1 cellular context compared by ENCODE assay signal in the genomic region with DNA sequence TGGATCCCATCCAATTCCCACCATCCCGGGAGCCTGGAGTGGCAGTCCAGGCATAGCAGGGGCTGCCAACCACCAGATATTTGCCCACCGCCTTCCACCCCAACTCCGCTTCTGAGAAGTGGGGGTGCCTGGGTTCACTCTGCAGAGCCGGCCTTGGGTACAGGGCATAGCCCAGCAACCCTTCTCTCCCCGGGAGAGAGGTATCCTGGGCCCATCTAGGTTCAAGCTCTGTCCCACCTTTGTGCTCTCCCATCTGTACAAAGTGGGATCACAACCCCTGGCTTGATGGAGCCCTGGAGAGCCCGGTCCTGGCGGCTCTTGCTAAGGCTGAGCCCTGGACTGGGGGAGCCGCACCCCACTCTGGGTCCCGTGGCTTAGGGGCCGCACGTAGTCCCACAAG.
TF ChIP-seq lines count a peak whose summit lies in the region.

No MANE protein-coding gene starts in this region.

TF ChIP-seq in SK-N-SH treated with all-trans-retinoic acid at 6 μM for 48 hours, 23 proteins besides CTCF, POLR2A, EP300 and RAD21 (continued from another document):
- TF ChIP-seq, protein P1, sequence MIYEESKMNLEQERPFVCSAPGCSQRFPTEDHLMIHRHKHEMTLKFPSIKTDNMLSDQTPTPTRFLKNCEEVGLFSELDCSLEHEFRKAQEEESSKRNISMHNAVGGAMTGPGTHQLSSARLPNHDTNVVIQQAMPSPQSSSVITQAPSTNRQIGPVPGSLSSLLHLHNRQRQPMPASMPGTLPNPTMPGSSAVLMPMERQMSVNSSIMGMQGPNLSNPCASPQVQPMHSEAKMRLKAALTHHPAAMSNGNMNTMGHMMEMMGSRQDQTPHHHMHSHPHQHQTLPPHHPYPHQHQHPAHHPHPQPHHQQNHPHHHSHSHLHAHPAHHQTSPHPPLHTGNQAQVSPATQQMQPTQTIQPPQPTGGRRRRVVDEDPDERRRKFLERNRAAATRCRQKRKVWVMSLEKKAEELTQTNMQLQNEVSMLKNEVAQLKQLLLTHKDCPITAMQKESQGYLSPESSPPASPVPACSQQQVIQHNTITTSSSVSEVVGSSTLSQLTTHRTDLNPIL (CRISPR knock-in tag; IDR thresholded peaks at IDR 0.05; ENCODE audit: low read depth): no peak
- TF ChIP-seq ZFP30 (CRISPR knock-in tag; IDR thresholded peaks at IDR 0.05): no peak
- TF ChIP-seq OSR1 (CRISPR knock-in tag; IDR thresholded peaks at IDR 0.05): no peak
- TF ChIP-seq ESRRG (CRISPR knock-in tag; IDR thresholded peaks at IDR 0.05): no peak
- TF ChIP-seq GLIS3 (CRISPR knock-in tag; IDR thresholded peaks at IDR 0.05): no peak
